19 cellular contexts compared by ENCODE assay signal in the genomic region with DNA sequence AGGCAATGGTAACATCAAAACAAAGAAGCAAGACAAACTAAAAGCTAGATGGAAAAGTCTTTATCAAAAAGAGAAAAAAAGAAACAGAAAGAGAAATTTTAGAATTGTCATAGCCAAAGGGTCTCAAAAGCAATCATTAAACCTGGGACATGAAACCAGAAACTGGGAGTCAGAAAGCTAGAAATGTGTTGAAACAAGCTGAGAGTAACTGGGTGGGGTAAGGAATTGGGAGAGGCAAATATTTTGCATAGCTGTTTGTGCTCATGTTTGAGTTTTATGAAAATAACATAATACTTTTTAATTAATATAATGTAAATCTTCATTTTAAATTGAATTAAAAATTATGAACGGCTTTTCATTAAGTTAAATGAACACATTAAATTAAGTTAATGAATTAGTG. TPM values are rescaled to one million over a fixed set of nuclear protein-coding genes. Genes with fewer than 3 reads are reported as not detected.
DNase-seq lines count a peak whose midpoint lies in the region; ATAC-seq, FAIRE-seq and TF ChIP-seq lines count a peak whose summit lies in the region.
"Had no signal": no experiment of that assay in that cellular context is flagged by ENCODE, and none has a peak within 500 bp of the region (broad histone marks: within the 10 kb centered on the region; RNA-seq: fewer than 3 reads in every experiment).

No MANE protein-coding gene starts in this region.

- no TSS peak for BruUV-seq in mammary epithelial cell (replicated peaks; lab: Mats Ljungman, UMichigan)

- peaks cover 13% of the 10 kb centered on the region for H3K36me3 Mint-ChIP-seq in HFFc6 (ENCODE audit: low read depth)
- no peaks in the 10 kb centered on the region for H3K36me3 Mint-ChIP-seq in type B pancreatic cell
- H3K36me3 Mint-ChIP-seq in stimulated activated memory B cell treated with anti-CD40 and anti-IgM and Interleukin-4, amounts not matched to agents 10 μg/mL and 1 μg/mL and 100 μg/mL, for 72 hours: no peaks in the 10 kb centered on the region

- H3K27ac Mint-ChIP-seq in HFFc6: peak overlapping the region; percentile 97
- peak overlapping the region; percentile 96 for H3K27ac Mint-ChIP-seq in type B pancreatic cell
- H3K27ac Mint-ChIP-seq in stimulated activated memory B cell treated with anti-CD40 and anti-IgM and Interleukin-4, amounts not matched to agents 10 μg/mL and 1 μg/mL and 100 μg/mL, for 72 hours: no peak overlapping the region

- H4K20me1 ChIP-seq in mammary epithelial cell (ENCODE audit: insufficient read depth, low read length): no peaks in the 10 kb centered on the region

- intact Hi-C loops in mammary epithelial cell (cut with micrococcal nuclease): loop anchor here (2.0 kb wide), 1 partner anchor 15 kb away; no protein-coding TSS in a partner anchor

- H3K4me3 ChIP-seq in mammary epithelial cell (replicated peaks in 1 of 3; ENCODE audit: insufficient read depth in 1 of 3, low read depth in 2 of 3, low read length in 3 of 3): no peak overlapping the region

- no peaks in the 10 kb centered on the region for H3K36me3 ChIP-seq in mammary epithelial cell (ENCODE audit: insufficient read depth, low read length)

- no peaks in the 10 kb centered on the region for H3K9me3 Mint-ChIP-seq in HFFc6
- peaks cover 4% of the 10 kb centered on the region for H3K9me3 Mint-ChIP-seq in type B pancreatic cell
- H3K9me3 Mint-ChIP-seq in stimulated activated memory B cell treated with anti-CD40 and anti-IgM and Interleukin-4, amounts not matched to agents 10 μg/mL and 1 μg/mL and 100 μg/mL, for 72 hours: no peaks in the 10 kb centered on the region

- H3K4me1 Mint-ChIP-seq in HFFc6 (ENCODE audit: low read depth) (peaks cover 56% of the 10 kb centered on the region), type B pancreatic cell (ENCODE audit: unreplicated experiment) (no peaks in the 10 kb centered on the region)
- no peaks in the 10 kb centered on the region for H3K4me1 Mint-ChIP-seq in stimulated activated memory B cell treated with anti-CD40 and anti-IgM and Interleukin-4, amounts not matched to agents 10 μg/mL and 1 μg/mL and 100 μg/mL, for 72 hours

- H3K27me3 ChIP-seq in mammary epithelial cell (ENCODE audit: insufficient read depth, low read length): no peaks in the 10 kb centered on the region
- H3K27me3 ChIP-seq in foreskin keratinocyte: no peaks in the 10 kb centered on the region

- H3K4me3 Mint-ChIP-seq in HFFc6 (peak overlapping the region; percentile 52), type B pancreatic cell (peak overlapping the region; percentile 44)
- no peak overlapping the region for H3K4me3 Mint-ChIP-seq in stimulated activated memory B cell treated with anti-CD40 and anti-IgM and Interleukin-4, amounts not matched to agents 10 μg/mL and 1 μg/mL and 100 μg/mL, for 72 hours

- TF ChIP-seq CTCF in HFFc6 (IDR thresholded peaks at IDR 0.05) (no peak), mammary epithelial cell (conservative IDR thresholded peaks at IDR 0.05 in 1 of 2, IDR thresholded peaks at IDR 0.05 in 1 of 2; ENCODE audit: extremely low read depth in 1 of 2, insufficient read depth in 1 of 2, low read depth in 1 of 2, low read length in 2 of 2) (no peak), foreskin keratinocyte (conservative IDR thresholded peaks at IDR 0.05) (no peak), type B pancreatic cell (conservative IDR thresholded peaks at IDR 0.05) (no peak)

- dilution Hi-C loops in mammary epithelial cell (cut with HindIII; ENCODE audit: low sequenced_read_pairs): no loop called here

- peak; percentile 19 for ATAC-seq in foreskin keratinocyte
- no peak for ATAC-seq in stimulated activated memory B cell treated with anti-CD40 and anti-IgM and Interleukin-4, amounts not matched to agents 10 μg/mL and 1 μg/mL and 100 μg/mL, for 72 hours
- ATAC-seq: SK-N-SH treated with all-trans-retinoic acid at 6 μM for 48 hours had no signal

- no peaks in the 10 kb centered on the region for H3K79me2 ChIP-seq in mammary epithelial cell (ENCODE audit: insufficient read depth, low read length)

- peak overlapping the region; percentile 62 for H2AFZ ChIP-seq in mammary epithelial cell (ENCODE audit: low read depth, low read length)

- CTCF ChIA-PET in mammary epithelial cell (lab: Charles Lee; ENCODE audit: low non-redundant PET): no interaction called here

- H3K4me1 ChIP-seq in mammary epithelial cell (ENCODE audit: insufficient read depth, low read length): peaks cover 22% of the 10 kb centered on the region
- H3K4me1 ChIP-seq in foreskin keratinocyte: peaks cover 40% of the 10 kb centered on the region

- DNase-seq in HFFc6: no peak
- peak; percentile 63 for DNase-seq in mammary epithelial cell
- DNase-seq in foreskin keratinocyte: peak; percentile 77 to 92
- DNase-seq in type B pancreatic cell (ENCODE audit: extremely low spot score, unreplicated experiment): no peak
- DNase-seq in cortex of kidney (lab: John Stamatoyannopoulos, UW): no peak
- DNase-seq in RCC 7860 (ENCODE audit: low spot score): no peak
- DNase-seq: AML-193, DMS79 treated with DMSO at 0.1 percent for 48 hours, H7, NCI-H1105 treated with DMSO at 0.1 percent for 48 hours, NCI-H1694, NCI-H510A, NCI-H774, OCI-M1, SIG-M5 had no signal

- 50% methylated on average over 1 of the region's 1 CpG for WGBS in mammary epithelial cell (ENCODE audit: low coverage, missing lambda C conversion rate)

- in situ Hi-C loops in mammary epithelial cell (cut with MboI; ENCODE audit: low sequenced_read_pairs in 2 of 2): no loop called here

- no peak for FAIRE-seq in RCC 7860 (lab: Jason Lieb, UNC)

- H3K9me3 ChIP-seq in mammary epithelial cell (replicated peaks; ENCODE audit: insufficient read depth, low read length): no peaks in the 10 kb centered on the region

- peak overlapping the region; percentile 77 for H3K27ac ChIP-seq in mammary epithelial cell (ENCODE audit: insufficient read depth, low read depth, low read length)
- H3K27ac ChIP-seq in foreskin keratinocyte: peak overlapping the region; percentile 97
- H3K27ac ChIP-seq: C4-2B had no signal

- H3K4me2 ChIP-seq in mammary epithelial cell (ENCODE audit: insufficient read depth, low read depth, low read length): peak overlapping the region; percentile 51

- no peaks in the 10 kb centered on the region; the same call in 1 of the 2 replicates for H3K27me3 Mint-ChIP-seq in HFFc6 (ENCODE audit: insufficient read depth)
- H3K27me3 Mint-ChIP-seq in type B pancreatic cell: no peaks in the 10 kb centered on the region
- H3K27me3 Mint-ChIP-seq in stimulated activated memory B cell treated with anti-CD40 and anti-IgM and Interleukin-4, amounts not matched to agents 10 μg/mL and 1 μg/mL and 100 μg/mL, for 72 hours: peaks cover 10% of the 10 kb centered on the region

- peak overlapping the region; percentile 56 for H3K9ac ChIP-seq in mammary epithelial cell (ENCODE audit: insufficient read depth, low read length)

RNA-seq across cellular contexts. Expression of gene SERPINB2, which starts 20.1 kb away (rescaled TPM):
- 10 to 100 TPM; 30.9 to 91.5 (median 36.1) TPM for total RNA-seq in HFFc6 (2021; fragmentation: NEBNext Ultra II Directional; extraction: Animal tissue kit (Norgen Biotek cat#: 25700))
- total RNA-seq in mammary epithelial cell: 10 to 100 TPM in 1 of 2 donors, under 1 TPM in 1; 0.67 to 60.3 TPM
- 30.6 TPM for polyA plus RNA-seq in mammary epithelial cell
- polyA minus RNA-seq in mammary epithelial cell: 22.2 TPM
- total RNA-seq in foreskin keratinocyte: 129 and 205 TPM in 2 replicates
- polyA plus RNA-seq in foreskin keratinocyte: 96.4 and 169 TPM in 2 replicates
- 45.2 and 121 TPM in 2 replicates for total RNA-seq in type B pancreatic cell (ENCODE audit: low replicate concordance)
- total RNA-seq: H7 had no signal

RNA-seq across cellular contexts. Expression of gene SERPINB10, which starts 40.4 kb away (rescaled TPM):
- total RNA-seq in HFFc6 (2021; fragmentation: NEBNext Ultra II Directional; extraction: Animal tissue kit (Norgen Biotek cat#: 25700)): 1 to 10 TPM; 1.3 to 5.0 (median 1.8) TPM
- not detected for total RNA-seq in mammary epithelial cell
- polyA plus RNA-seq in mammary epithelial cell: 0.07 TPM
- polyA minus RNA-seq in mammary epithelial cell: not detected
- 0.07 and 2.3 TPM in 2 replicates for total RNA-seq in foreskin keratinocyte
- 0.73 TPM in 1 of 2 replicates, not detected in the other for polyA plus RNA-seq in foreskin keratinocyte
- total RNA-seq in type B pancreatic cell (ENCODE audit: low replicate concordance): not detected in 2 replicates
- total RNA-seq: A673, H7 had no signal

Comparison
In these comparisons a context has a peak if more than half of its experiments do, and no peak if none do; other contexts are left out.
1. DNase-seq: peak in mammary epithelial cell (single experiment) and foreskin keratinocyte (2 of 2); none in HFFc6 (single experiment), type B pancreatic cell (single experiment), cortex of kidney (single experiment) and RCC 7860 (single experiment).